In genomic region chr1:19397217-19397945, GRCh38 we compare ENCODE assay signal across 18 cellular contexts.
DNase-seq lines count a peak whose midpoint lies in the region; ATAC-seq and TF ChIP-seq lines count a peak whose summit lies in the region.
"Had no signal": no experiment of that assay in that cellular context is flagged by ENCODE, and none has a peak within 500 bp of the region (broad histone marks: within the 10 kb centered on the region; RNA-seq: fewer than 3 reads in every experiment).

No MANE protein-coding gene starts in this region.

- no peak overlapping the region for H2AK5ac ChIP-seq in H9 (ENCODE audit: insufficient read length, low read length)

- no peaks in the 10 kb centered on the region for H3K23me2 ChIP-seq in H9 (ENCODE audit: insufficient read length, low read depth, low read length, poor library complexity, severe bottlenecking)

- no peaks in the 10 kb centered on the region for H3K9me3 ChIP-seq in CD4-positive, CD25-positive, alpha-beta regulatory T cell (ENCODE audit: control insufficient read depth in 2 of 2, low read length in 2 of 2)
- H3K9me3 ChIP-seq in H9 (ENCODE audit: control insufficient read depth, low read depth, low read length) = no peaks in the 10 kb centered on the region
- no peaks in the 10 kb centered on the region for H3K9me3 ChIP-seq in endodermal cell (ENCODE audit: control insufficient read depth, low read length)
- H3K9me3 ChIP-seq in sigmoid colon = no peaks in the 10 kb centered on the region
- H3K9me3 ChIP-seq: SJCRH30 had no signal

- no peak overlapping the region for H3K4me3 Mint-ChIP-seq in CD4-positive, CD25-positive, alpha-beta regulatory T cell
- no peak overlapping the region for H3K4me3 Mint-ChIP-seq in H9
- H3K4me3 Mint-ChIP-seq in endodermal cell = no peak overlapping the region
- H3K4me3 Mint-ChIP-seq: immature natural killer cell, nephron progenitor cell had no signal

- H2BK120ac ChIP-seq in H9 (ENCODE audit: low read depth, low read length, poor library complexity, severe bottlenecking) = no peak overlapping the region

- peaks cover 56% of the 10 kb centered on the region for H3K36me3 ChIP-seq in CD4-positive, CD25-positive, alpha-beta regulatory T cell (ENCODE audit: control insufficient read depth, insufficient read depth, low read length)
- peaks cover 20% of the 10 kb centered on the region for H3K36me3 ChIP-seq in endodermal cell (ENCODE audit: control insufficient read depth, insufficient read depth, low read length)
- H3K36me3 ChIP-seq in sigmoid colon = peaks cover 0 to 6% (median 0%) of the 10 kb centered on the region in 4 donors
- H3K36me3 ChIP-seq: SJCRH30 had no signal

- H3K9ac ChIP-seq in H9 (ENCODE audit: extremely low read depth, insufficient read length, low read length) = no peak overlapping the region
- no peak overlapping the region for H3K9ac ChIP-seq in endodermal cell (ENCODE audit: extremely low read depth, low read length, poor library complexity, severe bottlenecking)

- intact Hi-C loops in sigmoid colon (cut with DNase I) = no loop called here

- ATAC-seq in CD4-positive, CD25-positive, alpha-beta regulatory T cell (ENCODE audit: low read depth in 2 of 2) = no peak

- no peak overlapping the region for H2BK5ac ChIP-seq in H9 (ENCODE audit: insufficient read length, low read length)

- WGBS in H9 (ENCODE audit: extremely low coverage, insufficient read length, low lambda C conversion rate) = no CpG with 5 or more reads among the region's 13 CpGs
- 92 to 94% methylated on average over 13 of the region's 13 CpGs for WGBS in endodermal cell (ENCODE audit: insufficient coverage in 1 of 2, insufficient read length in 1 of 2), 2 experiments
- 91 to 97% methylated on average over 13 of the region's 13 CpGs for WGBS in sigmoid colon, 2 donors

- no peak overlapping the region for H2BK15ac ChIP-seq in H9 (ENCODE audit: low read depth, low read length)

- TF ChIP-seq CTCF in H9 (conservative IDR thresholded peaks at IDR 0.05) = no peak
- no peak for TF ChIP-seq CTCF in endodermal cell (conservative IDR thresholded peaks at IDR 0.05)
- TF ChIP-seq CTCF in sigmoid colon (IDR thresholded peaks at IDR 0.05) = no peak

- H3K4me1 ChIP-seq in CD4-positive, CD25-positive, alpha-beta regulatory T cell (ENCODE audit: control insufficient read depth, insufficient read depth, low read length, poor library complexity, severe bottlenecking) = peaks cover 45% of the 10 kb centered on the region
- H3K4me1 ChIP-seq in H9 (ENCODE audit: insufficient read depth, low read length) = peaks cover under 1% of the 10 kb centered on the region; the same call in 1 of the 2 replicates
- peaks cover 10% of the 10 kb centered on the region for H3K4me1 ChIP-seq in endodermal cell (ENCODE audit: control insufficient read depth, insufficient read depth, low read length)
- peaks cover 0 to 86% (median 82%) of the 10 kb centered on the region in 4 donors for H3K4me1 ChIP-seq in sigmoid colon
- H3K4me1 ChIP-seq: SJCRH30 had no signal

- peaks cover 12% of the 10 kb centered on the region for H3K36me3 Mint-ChIP-seq in CD4-positive, CD25-positive, alpha-beta regulatory T cell
- peaks cover 5 to 12% (median 11%) of the 10 kb centered on the region in 3 experiments; a peak in 6 of 7 replicates for H3K36me3 Mint-ChIP-seq in H9 (ENCODE audit: insufficient read depth in 1 of 3, low read depth in 3 of 3)
- H3K36me3 Mint-ChIP-seq in endodermal cell (ENCODE audit: low read depth) = peaks cover 12% of the 10 kb centered on the region
- H3K36me3 Mint-ChIP-seq: immature natural killer cell had no signal

- no peaks in the 10 kb centered on the region for H3K27me3 ChIP-seq in CD4-positive, CD25-positive, alpha-beta regulatory T cell (ENCODE audit: control insufficient read depth, insufficient read depth, low read length)
- H3K27me3 ChIP-seq in H9 (ENCODE audit: insufficient read depth, low read length) = no peaks in the 10 kb centered on the region
- H3K27me3 ChIP-seq in endodermal cell (ENCODE audit: control insufficient read depth, insufficient read depth, low read length, poor library complexity, severe bottlenecking) = no peaks in the 10 kb centered on the region
- no peaks in the 10 kb centered on the region for H3K27me3 ChIP-seq in sigmoid colon
- H3K27me3 ChIP-seq: SJCRH30 had no signal

- H2BK12ac ChIP-seq in H9 (ENCODE audit: insufficient read length, low read depth, low read length) = no peak overlapping the region

- H3K79me2 ChIP-seq in H9 (ENCODE audit: insufficient read depth, low read length) = peaks cover 2% of the 10 kb centered on the region; the same call in 1 of the 2 replicates

- no peak overlapping the region for H3T11ph ChIP-seq in H9 (ENCODE audit: low read length)

- H4K20me1 ChIP-seq in H9 (ENCODE audit: control insufficient read depth, insufficient read depth, insufficient read length) = peaks cover 3% of the 10 kb centered on the region

- peak overlapping the region in 2 of 3 donors; percentile 11 to 82 for H3K27ac Mint-ChIP-seq in CD4-positive, CD25-positive, alpha-beta regulatory T cell
- H3K27ac Mint-ChIP-seq in H9 (peak overlapping the region; percentile 37 to 75 (median 42); a peak in 3 of 7 replicates), endodermal cell (peak overlapping the region; percentile 42)
- H3K27ac Mint-ChIP-seq: nephron progenitor cell had no signal

- no peak overlapping the region for H3K18ac ChIP-seq in H9 (ENCODE audit: insufficient read length, low read depth, low read length)

- no peaks in the 10 kb centered on the region for H3K27me3 Mint-ChIP-seq in CD4-positive, CD25-positive, alpha-beta regulatory T cell
- no peaks in the 10 kb centered on the region for H3K27me3 Mint-ChIP-seq in H9 (ENCODE audit: low read depth)
- no peaks in the 10 kb centered on the region for H3K27me3 Mint-ChIP-seq in endodermal cell (ENCODE audit: insufficient read depth)

- no peak overlapping the region for H3K14ac ChIP-seq in H9 (ENCODE audit: insufficient read depth, low read length)

- no peak overlapping the region for H4K8ac ChIP-seq in H9 (replicated peaks; ENCODE audit: insufficient read length, low read depth, low read length)

- no peak overlapping the region for H3K4me3 ChIP-seq in CD4-positive, CD25-positive, alpha-beta regulatory T cell (ENCODE audit: low read depth, low read length)
- H3K4me3 ChIP-seq in endodermal cell (ENCODE audit: low read length) = no peak overlapping the region
- no peak overlapping the region for H3K4me3 ChIP-seq in sigmoid colon
- H3K4me3 ChIP-seq: SJCRH30 had no signal

- H4K5ac ChIP-seq in H9 (ENCODE audit: insufficient read length, low read depth, low read length) = no peak overlapping the region

- H3K4me2 ChIP-seq in H9 (ENCODE audit: insufficient read depth, insufficient read length, low read length) = no peak overlapping the region

- H3K4ac ChIP-seq in H9 (ENCODE audit: low read depth, low read length) = no peak overlapping the region

- H3K4me1 Mint-ChIP-seq in CD4-positive, CD25-positive, alpha-beta regulatory T cell = peaks cover 3 to 90% (median 39%) of the 10 kb centered on the region in 4 donors
- H3K4me1 Mint-ChIP-seq in H9 = peaks cover 52 to 67% of the 10 kb centered on the region in 2 experiments
- H3K4me1 Mint-ChIP-seq in endodermal cell = peaks cover 18% of the 10 kb centered on the region

- H3K79me1 ChIP-seq in H9 (ENCODE audit: insufficient read depth, low read depth, low read length, poor library complexity, severe bottlenecking) = no peaks in the 10 kb centered on the region

- no peak for DNase-seq in CD4-positive, CD25-positive, alpha-beta regulatory T cell
- DNase-seq in H9 (no peak), endodermal cell (no peak), sigmoid colon (no peak), ecto neural progenitor cell (ENCODE audit: low spot score) (no peak), T1000 (lab: John Stamatoyannopoulos, UW) (no peak), H4 (ENCODE audit: low spot score) (no peak)
- DNase-seq in activated T-cell treated with anti-CD3 and anti-CD28 coated beads, Interleukin-2, amount 50 U/mL, for 48 hours = no peak
- DNase-seq: activated CD4-positive, alpha-beta T cell treated with anti-CD3 and anti-CD28 coated beads, Interleukin-2, amount 50 U/mL, for 1 hour; cerebellar nuclear complex; DMS79; immature natural killer cell; MM.1S; NCI-H187 treated with DMSO at 0.1 percent for 48 hours; NCI-H524; nephron progenitor cell; OCI-M1; SJCRH30 had no signal

- no peaks in the 10 kb centered on the region for H3K9me3 Mint-ChIP-seq in CD4-positive, CD25-positive, alpha-beta regulatory T cell
- H3K9me3 Mint-ChIP-seq in H9 = no peaks in the 10 kb centered on the region
- no peaks in the 10 kb centered on the region for H3K9me3 Mint-ChIP-seq in endodermal cell
- H3K9me3 Mint-ChIP-seq: immature natural killer cell, nephron progenitor cell had no signal

- H2BK20ac ChIP-seq in H9 (ENCODE audit: low read depth, low read length, poor library complexity, severe bottlenecking) = no peak overlapping the region

- TF ChIP-seq EP300 in sigmoid colon (IDR thresholded peaks at IDR 0.05) = no peak

- H3K23ac ChIP-seq in H9 (ENCODE audit: insufficient read length, low read depth, low read length) = no peak overlapping the region

- TF ChIP-seq POLR2A in sigmoid colon (IDR thresholded peaks at IDR 0.05) = no peak

- H3K56ac ChIP-seq in H9 (ENCODE audit: insufficient read length, low read depth, low read length) = no peak overlapping the region

- no peak overlapping the region for H3K27ac ChIP-seq in CD4-positive, CD25-positive, alpha-beta regulatory T cell (ENCODE audit: insufficient read depth, low read length, poor library complexity, severe bottlenecking)
- H3K27ac ChIP-seq in H9 (ENCODE audit: insufficient read length, low read depth, low read length) = no peak overlapping the region
- no peak overlapping the region for H3K27ac ChIP-seq in endodermal cell (ENCODE audit: low read depth, low read length)
- H3K27ac ChIP-seq in sigmoid colon = peak overlapping the region; percentile 68 to 98 (median 91)
- H3K27ac ChIP-seq: SJCRH30 had no signal

- no peak overlapping the region for H4K91ac ChIP-seq in H9 (ENCODE audit: insufficient read length, low read depth, low read length)

- H2AFZ ChIP-seq in H9 (ENCODE audit: low read length) = no peak overlapping the region

Comparison
In these comparisons a context has a peak if more than half of its experiments do, and no peak if none do; other contexts are left out.
1. H3K27ac ChIP-seq: peak in sigmoid colon (4 of 4); none in CD4-positive, CD25-positive, alpha-beta regulatory T cell (single experiment), H9 (single experiment) and endodermal cell (single experiment).
2. Peak in every context shown above with its lines, with median percentiles within 50 percentile points of each other: H3K27ac Mint-ChIP-seq.